ENCODE assay signal across 1 cellular context in genomic region chr9:68974431-68974830, GRCh38.
A peak's percentile ranks its signal among the peaks of the same experiment; 100 is the strongest.
TF ChIP-seq lines count a peak whose summit lies in the region.

No MANE protein-coding gene starts in this region.

TF ChIP-seq in GM12878, 131 proteins besides CTCF, POLR2A, EP300 and RAD21 (continued from another document):
- TF ChIP-seq PRDM15 (CRISPR knock-in tag; IDR thresholded peaks at IDR 0.05) (no peak), BCL11A (IDR thresholded peaks at IDR 0.05; ENCODE audit: low read depth, low read length) (peak; percentile 77; the same call in 1 of the 2 replicates), HCFC1 (IDR thresholded peaks at IDR 0.05; ENCODE audit: low read length) (no peak), SKIL (IDR thresholded peaks at IDR 0.05; ENCODE audit: low read depth, poor library complexity, severe bottlenecking) (peak; percentile 54), ATF2 (IDR thresholded peaks at IDR 0.05; ENCODE audit: low read length) (peak; percentile 90), FOXM1 (IDR thresholded peaks at IDR 0.05; ENCODE audit: low read depth, low read length) (peak; percentile 90), RFX5 (IDR thresholded peaks at IDR 0.05; ENCODE audit: low read depth, low read length) (no peak), RCOR1 (conservative IDR thresholded peaks at IDR 0.05; ENCODE audit: low read depth, low read length) (0 out of 2 replicates have a peak, but pooled peaks have one; percentile 57), CHD1 (IDR thresholded peaks at IDR 0.05; ENCODE audit: low read depth, low read length) (no peak), PKNOX1 (IDR thresholded peaks at IDR 0.05) (peak; percentile 58; the same call in 1 of the 2 replicates), TCF3 (IDR thresholded peaks at IDR 0.05; ENCODE audit: borderline replicate concordance, insufficient read depth, low read depth, low read length) (peak; percentile 83; the same call in 1 of the 2 replicates), MEF2A (IDR thresholded peaks at IDR 0.05; ENCODE audit: insufficient read depth, low read depth, low read length) (peak; percentile 58; the same call in 1 of the 2 replicates), EED (IDR thresholded peaks at IDR 0.05; ENCODE audit: low read depth) (peak; percentile 76), NR2F1 (conservative IDR thresholded peaks at IDR 0.05) (peak; percentile 47; the same call in 1 of the 2 replicates), PML (IDR thresholded peaks at IDR 0.05; ENCODE audit: low read length) (0 out of 2 replicates have a peak, but pooled peaks have one; percentile 48), CREB1 (IDR thresholded peaks at IDR 0.05; ENCODE audit: low read depth) (peak; percentile 53; the same call in 1 of the 2 replicates), MEF2B (IDR thresholded peaks at IDR 0.05; ENCODE audit: partially characterized antibody, poor library complexity, severe bottlenecking) (no peak), CREM (IDR thresholded peaks at IDR 0.05; ENCODE audit: low read depth) (peak; percentile 88; the same call in 1 of the 2 replicates), CEBPB (IDR thresholded peaks at IDR 0.05; ENCODE audit: borderline replicate concordance in 1 of 2, low read depth in 2 of 2, low read length in 2 of 2) (no peak), FOS (IDR thresholded peaks at IDR 0.05; ENCODE audit: borderline replicate concordance, extremely low read depth, insufficient read length) (no peak), TCF12 (IDR thresholded peaks at IDR 0.05; ENCODE audit: low read depth, low read length) (peak; percentile 78), JUND (IDR thresholded peaks at IDR 0.05; ENCODE audit: low read depth, low read length) (peak; percentile 79), MTA2 (IDR thresholded peaks at IDR 0.05; ENCODE audit: low read depth) (peak; percentile 68; the same call in 1 of the 2 replicates), ATF7 (IDR thresholded peaks at IDR 0.05; ENCODE audit: low read depth) (peak; percentile 30; the same call in 1 of the 2 replicates), CEBPZ (IDR thresholded peaks at IDR 0.05; ENCODE audit: low read depth, low read length) (no peak), NFIC (IDR thresholded peaks at IDR 0.05; ENCODE audit: low read depth, low read length) (peak; percentile 94), SMAD5 (IDR thresholded peaks at IDR 0.05; ENCODE audit: low read depth) (no peak), KAT2A (conservative IDR thresholded peaks at IDR 0.05; ENCODE audit: control insufficient read depth, low read depth, low read length) (no peak), MTA3 (IDR thresholded peaks at IDR 0.05; ENCODE audit: borderline replicate concordance, low read length) (peak; percentile 66; the same call in 1 of the 2 replicates), JUNB (IDR thresholded peaks at IDR 0.05) (peak; percentile 95), RUNX3 (IDR thresholded peaks at IDR 0.05; ENCODE audit: low read length) (peak; percentile 89), ETV6 (conservative IDR thresholded peaks at IDR 0.05 in 1 of 2, IDR thresholded peaks at IDR 0.05 in 1 of 2; ENCODE audit: borderline replicate concordance in 1 of 2, low read depth in 1 of 2) (peak in 1 of 2 experiments; percentile 19; a peak in 1 of 4 replicates), ZBTB4 (CRISPR knock-in tag; IDR thresholded peaks at IDR 0.05) (no peak), POLR2AphosphoS5 (IDR thresholded peaks at IDR 0.05; ENCODE audit: low read length) (no peak), PAX5 (IDR thresholded peaks at IDR 0.05; ENCODE audit: borderline replicate concordance, low read depth, low read length) (peak; percentile 94), TCF7 (IDR thresholded peaks at IDR 0.05; ENCODE audit: borderline replicate concordance) (peak; percentile 80), IRF4 (IDR thresholded peaks at IDR 0.05; ENCODE audit: low read depth, low read length) (peak; percentile 93), HDGF (IDR thresholded peaks at IDR 0.05) (no peak), USF2 (IDR thresholded peaks at IDR 0.05; ENCODE audit: borderline replicate concordance, low read depth, low read length) (no peak), ZBTB11 (CRISPR knock-in tag; IDR thresholded peaks at IDR 0.05) (no peak), NFYA (IDR thresholded peaks at IDR 0.05; ENCODE audit: borderline replicate concordance, low read depth, low read length) (no peak), STAT1 (conservative IDR thresholded peaks at IDR 0.05) (no peak), SREBF1 (IDR thresholded peaks at IDR 0.05; ENCODE audit: low read length) (peak; percentile 38; the same call in 1 of the 2 replicates), SMARCA5 (IDR thresholded peaks at IDR 0.05) (no peak)
